In genomic region chr3:33439421-33440327, GRCh38 we compare ENCODE assay signal across 8 cellular contexts. TPM values are rescaled to one million over a fixed set of nuclear protein-coding genes. Genes with fewer than 3 reads are reported as not detected.
DNase-seq lines count a peak whose midpoint lies in the region; ATAC-seq and TF ChIP-seq lines count a peak whose summit lies in the region.

No MANE protein-coding gene starts in this region.

- peak; percentile 6 for ATAC-seq in HG02884 (IDR thresholded peaks at IDR 0.05; ENCODE audit: unreplicated experiment)
- peak; percentile 10 for ATAC-seq in PC-3
- ATAC-seq in gastroesophageal sphincter, result peak; percentile 56

- H3K9ac ChIP-seq in PC-3 (ENCODE audit: low read length), result peak overlapping the region; percentile 91

- H4K20me1 ChIP-seq in PC-3 (ENCODE audit: low read length), result peaks cover 41% of the 10 kb centered on the region

- H3K27me3 ChIP-seq in ACC112 (ENCODE audit: insufficient read depth, low read length) (no peaks in the 10 kb centered on the region), PC-3 (ENCODE audit: low read length) (no peaks in the 10 kb centered on the region), gastroesophageal sphincter (no peaks in the 10 kb centered on the region), neuron (ENCODE audit: insufficient read depth, low read length) (no peaks in the 10 kb centered on the region), thyroid gland (no peaks in the 10 kb centered on the region)

- H3K4me3 ChIP-seq in ACC112 (ENCODE audit: low read depth, low read length) (peak overlapping the region; percentile 81), PC-3 (ENCODE audit: low read length) (peak overlapping the region; percentile 84), gastroesophageal sphincter (peak overlapping the region; percentile 87 to 92), neuron (ENCODE audit: low read length) (peak overlapping the region; percentile 76), thyroid gland (replicated peaks in 1 of 3) (peak overlapping the region; percentile 34 to 83 (median 76))

- no peaks in the 10 kb centered on the region for H3F3A ChIP-seq in PC-3 (ENCODE audit: low read length, unreplicated experiment)

- H3K36me3 ChIP-seq in ACC112 (ENCODE audit: insufficient read depth, low read length) (no peaks in the 10 kb centered on the region), PC-3 (ENCODE audit: low read depth, low read length) (no peaks in the 10 kb centered on the region), gastroesophageal sphincter (no peaks in the 10 kb centered on the region), neuron (ENCODE audit: insufficient read depth, low read length) (no peaks in the 10 kb centered on the region), thyroid gland (no peaks in the 10 kb centered on the region)

- TF ChIP-seq POLR2A in gastroesophageal sphincter (IDR thresholded peaks at IDR 0.05) (peak; percentile 68 to 81), thyroid gland (IDR thresholded peaks at IDR 0.05) (peak; percentile 7 to 47)

- H3K9me3 ChIP-seq in PC-3 (ENCODE audit: low read length), result no peaks in the 10 kb centered on the region
- no peaks in the 10 kb centered on the region for H3K9me3 ChIP-seq in gastroesophageal sphincter
- peaks cover 2% of the 10 kb centered on the region for H3K9me3 ChIP-seq in neuron (ENCODE audit: low read length)
- H3K9me3 ChIP-seq in thyroid gland, result no peaks in the 10 kb centered on the region

- DNase-seq in GM13977 (ENCODE audit: low spot score) (no peak), PC-3 (peak; percentile 31), activated gamma-delta T cell treated with Interleukin-2 at 50 U/mL for 16 hours (peak; percentile 44), thyroid gland (peak; percentile 52 to 58)

- H3K79me2 ChIP-seq in ACC112 (ENCODE audit: control insufficient read depth, insufficient read depth, low read length, unreplicated experiment), result peaks cover 51% of the 10 kb centered on the region
- peaks cover 52% of the 10 kb centered on the region for H3K79me2 ChIP-seq in PC-3 (ENCODE audit: low read length)

- WGBS in gastroesophageal sphincter (ENCODE audit: low coverage in 1 of 2), 2 donors, result no CpG with 5 or more reads among the region's 99 CpGs
- 0% methylated on average over 8 to 10 of the region's 99 CpGs for WGBS in thyroid gland, 2 donors

- intact Hi-C loops in PC-3 (cut with micrococcal nuclease), result loop anchor here (1.0 to 5.0 kb wide), 5 partner anchors 46 to 358 kb away; partner anchors contain the start of gene PDCD6IP
- intact Hi-C loops in thyroid gland (cut with DNase I), result no loop called here

- no peak for TF ChIP-seq EP300 in gastroesophageal sphincter (IDR thresholded peaks at IDR 0.05)

- no TSS peak for BruUV-seq in PC-3 (replicated peaks; lab: Mats Ljungman, UMichigan)

- H2AFZ ChIP-seq in ACC112 (ENCODE audit: low read length, unreplicated experiment) (peak overlapping the region; percentile 2), PC-3 (ENCODE audit: low read length) (peak overlapping the region; percentile 35; the same call in 1 of the 2 replicates), neuron (ENCODE audit: low read depth, low read length) (peak overlapping the region; percentile 44)

- in situ Hi-C loops in GM13977 (cut with MboI; ENCODE audit: low pct_unique_long_range_greater_than_20kb, low sequenced_read_pairs, unreplicated experiment), result no loop called here

- peak overlapping the region; percentile 91 for H3K4me2 ChIP-seq in PC-3 (ENCODE audit: low read length)

- CTCF ChIA-PET in PC-3 (lab: Charles Lee), result interaction anchor here (0.9 to 1.0 kb wide), 2 partner anchors 19 to 347 kb away, joined by 3 to 4 read pairs; no protein-coding TSS in a partner anchor

- H3K4me1 ChIP-seq in ACC112 (ENCODE audit: control insufficient read depth, insufficient read depth, low read length, unreplicated experiment) (peaks cover 24% of the 10 kb centered on the region), PC-3 (ENCODE audit: insufficient read depth, low read length) (peaks cover 26% of the 10 kb centered on the region), gastroesophageal sphincter (peaks cover 3 to 53% (median 22%) of the 10 kb centered on the region in 3 donors), neuron (ENCODE audit: insufficient read depth, low read length) (peaks cover 20% of the 10 kb centered on the region), thyroid gland (peaks cover 21 to 42% of the 10 kb centered on the region in 2 donors)

- H3K9me2 ChIP-seq in PC-3 (replicated peaks; ENCODE audit: low read length), result no peaks in the 10 kb centered on the region

- POLR2A ChIA-PET in PC-3 (lab: Charles Lee; ENCODE audit: unreplicated experiment), result interaction anchor here (0.6 to 0.7 kb wide), 3 partner anchors 29 to 142 kb away, joined by 3 to 6 read pairs (median 5); no protein-coding TSS in a partner anchor

- TF ChIP-seq CTCF in GM13977 (IDR thresholded peaks at IDR 0.05; ENCODE audit: extremely low read depth, insufficient read depth, missing control alignments), result peak; percentile 58
- TF ChIP-seq CTCF in PC-3 (conservative IDR thresholded peaks at IDR 0.05; ENCODE audit: low read depth, low read length), result no peak
- TF ChIP-seq CTCF in gastroesophageal sphincter (IDR thresholded peaks at IDR 0.05), result peak in 3 of 4 experiments; percentile 42 to 45 (median 44)
- peak in 3 of 6 experiments; percentile 37 to 52 (median 40) for TF ChIP-seq CTCF in thyroid gland (IDR thresholded peaks at IDR 0.05)

- H3K27ac ChIP-seq in ACC112 (ENCODE audit: low read depth, low read length), result peak overlapping the region; percentile 72
- H3K27ac ChIP-seq in PC-3 (ENCODE audit: low read length), result peak overlapping the region; percentile 39
- H3K27ac ChIP-seq in gastroesophageal sphincter, result peak overlapping the region; percentile 92 to 99 (median 97)
- peak overlapping the region; percentile 82 to 96 (median 86) for H3K27ac ChIP-seq in thyroid gland

RNA-seq across cellular contexts. Expression of gene UBP1, which starts 0.5 kb away (rescaled TPM):
- total RNA-seq in PC-3 (2014; rRNA removed), result 49.3 and 57.5 TPM in 2 replicates
- total RNA-seq in gastroesophageal sphincter, result 10 to 100 TPM; 73.6 to 95.2 (median 80.6) TPM
- 100 to 1,000 TPM in 1 of 4 donors, 10 to 100 TPM in 3; 55.5 to 108 (median 65.6) TPM for total RNA-seq in thyroid gland

Comparison
In these comparisons a context has a peak if more than half of its experiments do, and no peak if none do; other contexts are left out.
1. H3K27ac ChIP-seq: peak in every context shown above with its lines; median percentile 97 in gastroesophageal sphincter; 86 in thyroid gland; 72 in ACC112; 39 in PC-3.
2. ATAC-seq: peak in every context shown above with its lines; median percentile 56 in gastroesophageal sphincter; 10 in PC-3; 6 in HG02884.